In the genomic region with DNA sequence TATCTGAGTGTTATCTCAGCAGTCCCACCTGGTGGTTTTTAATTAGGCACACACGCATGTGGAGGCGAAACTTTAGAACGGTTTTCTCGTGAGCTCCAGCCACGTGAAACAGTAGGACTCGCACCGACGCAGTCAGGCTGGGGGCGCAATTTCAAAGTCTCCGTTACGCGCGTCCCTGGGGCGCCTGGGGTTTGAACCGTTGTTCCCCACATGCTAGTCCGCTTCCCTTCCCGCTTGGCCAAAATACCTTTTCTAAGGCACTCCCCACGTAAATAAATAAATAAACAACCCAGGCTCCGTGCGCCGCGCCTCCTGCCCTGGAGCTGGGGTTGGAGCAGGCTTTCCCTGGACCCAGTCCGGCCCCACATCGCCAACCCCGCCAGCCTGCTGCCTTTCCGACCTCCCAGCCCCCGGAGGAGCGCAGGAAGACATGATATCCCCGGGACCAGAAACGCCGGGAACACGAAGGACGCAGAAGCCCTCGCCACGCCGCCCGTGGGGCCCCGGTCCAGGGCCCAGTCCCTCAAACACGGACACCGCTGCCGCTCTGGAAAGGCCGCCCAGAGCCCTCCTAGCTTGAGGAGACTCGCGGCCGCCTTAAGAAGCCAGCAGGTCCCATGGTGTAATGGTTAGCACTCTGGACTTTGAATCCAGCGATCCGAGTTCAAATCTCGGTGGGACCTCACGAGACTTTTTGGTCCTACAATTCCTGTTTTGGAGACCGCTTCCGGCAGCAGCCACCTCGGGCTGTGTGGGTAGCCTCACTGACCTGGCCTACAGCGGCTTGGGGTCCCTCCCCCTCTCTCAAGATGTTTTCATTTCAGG, we compare ENCODE assay signal across 8 cellular contexts. TPM values are rescaled to one million over a fixed set of nuclear protein-coding genes. Genes with fewer than 3 reads are reported as not detected.
DNase-seq lines count a peak whose midpoint lies in the region; ATAC-seq and TF ChIP-seq lines count a peak whose summit lies in the region.

No MANE protein-coding gene starts in this region.

- H3K27ac Mint-ChIP-seq in activated naive CD8-positive, alpha-beta T cell treated with anti-CD3 and anti-CD28 coated beads, Interleukin-2, amount 50 U/mL, for 24 hours: peak overlapping the region; percentile 96

- H3K4me2 ChIP-seq in SU-DHL-6 (ENCODE audit: low read depth, low read length, poor library complexity, severe bottlenecking): peak overlapping the region; percentile 92

- TF ChIP-seq EP300 in upper lobe of left lung (IDR thresholded peaks at IDR 0.05): peak in 1 of 4 donors; percentile 5

- DNase-seq in NCI-H128 (lab: John Stamatoyannopoulos, UW; ENCODE audit: unreplicated experiment) (peak; percentile 21), heart left ventricle (peak; percentile 88 to 94 (median 91)), pons (ENCODE audit: low spot score) (peak; percentile 93), upper lobe of left lung (peak; percentile 94 to 95)
- peak; percentile 89 for DNase-seq in activated naive CD8-positive, alpha-beta T cell treated with anti-CD3 and anti-CD28 coated beads, Interleukin-2, amount 50 U/mL, for 24 hours

- TF ChIP-seq POLR2A in heart left ventricle (IDR thresholded peaks at IDR 0.05): peak in 1 of 2 donors; percentile 7
- TF ChIP-seq POLR2A in upper lobe of left lung (IDR thresholded peaks at IDR 0.05): peak in 2 of 4 donors; percentile 51 to 52

- intact Hi-C loops in heart left ventricle (cut with DNase I): loop anchor here in 6 of 10 donors (2.0 to 5.0 kb wide), 3 partner anchors 19 to 35 kb away; a partner anchor contains a TSS

- H3K36me3 Mint-ChIP-seq in activated naive CD8-positive, alpha-beta T cell treated with anti-CD3 and anti-CD28 coated beads, Interleukin-2, amount 50 U/mL, for 24 hours (ENCODE audit: low read depth): peaks cover 6% of the 10 kb centered on the region

- H4K20me1 ChIP-seq in SU-DHL-6 (ENCODE audit: low read depth, low read length): no peaks in the 10 kb centered on the region

- H3K9ac ChIP-seq in SU-DHL-6 (ENCODE audit: low read length): peak overlapping the region; percentile 94

- H3K27me3 ChIP-seq in SU-DHL-6 (ENCODE audit: low read length) (no peaks in the 10 kb centered on the region), heart left ventricle (no peaks in the 10 kb centered on the region), upper lobe of left lung (no peaks in the 10 kb centered on the region)

- peaks cover 51% of the 10 kb centered on the region for H3K4me1 Mint-ChIP-seq in activated naive CD8-positive, alpha-beta T cell treated with anti-CD3 and anti-CD28 coated beads, Interleukin-2, amount 50 U/mL, for 24 hours

- peak overlapping the region; percentile 87 for H2AFZ ChIP-seq in SU-DHL-6 (ENCODE audit: low read depth, low read length, severe bottlenecking)

- H3K36me3 ChIP-seq in SU-DHL-6 (ENCODE audit: low read length): no peaks in the 10 kb centered on the region
- H3K36me3 ChIP-seq in heart left ventricle: no peaks in the 10 kb centered on the region
- no peaks in the 10 kb centered on the region for H3K36me3 ChIP-seq in upper lobe of left lung

- H3K4me3 Mint-ChIP-seq in activated naive CD8-positive, alpha-beta T cell treated with anti-CD3 and anti-CD28 coated beads, Interleukin-2, amount 50 U/mL, for 24 hours: peak overlapping the region; percentile 90

- 0 to 1% (median 1%) methylated on average over 46 to 53 of the region's 53 CpGs for WGBS in heart left ventricle, 4 donors
- WGBS in upper lobe of left lung, 2 donors: 0 to 1% methylated on average over 38 to 46 of the region's 53 CpGs

- TF ChIP-seq CTCF in GM12872 (IDR thresholded peaks at IDR 0.05; ENCODE audit: insufficient read depth, low read depth, low read length): peak; percentile 56; the same call in 2 of the 3 replicates
- peak; percentile 23 for TF ChIP-seq CTCF in SU-DHL-6 (IDR thresholded peaks at IDR 0.05; ENCODE audit: insufficient read depth, low read length, poor library complexity, severe bottlenecking)
- TF ChIP-seq CTCF in heart left ventricle (IDR thresholded peaks at IDR 0.05): peak in 9 of 12 donors; percentile 17 to 61 (median 33)
- TF ChIP-seq CTCF in upper lobe of left lung (IDR thresholded peaks at IDR 0.05): peak in 3 of 6 experiments; percentile 24 to 32 (median 26)

- no peaks in the 10 kb centered on the region for H3K9me2 ChIP-seq in SU-DHL-6 (replicated peaks; ENCODE audit: insufficient read depth, low read length)

- H3K27ac ChIP-seq in SU-DHL-6 (ENCODE audit: low read depth, low read length) (peak overlapping the region; percentile 97), heart left ventricle (peak overlapping the region; percentile 92 to 99 (median 98)), upper lobe of left lung (peak overlapping the region; percentile 92 to 99 (median 96))

- H3K9me3 Mint-ChIP-seq in activated naive CD8-positive, alpha-beta T cell treated with anti-CD3 and anti-CD28 coated beads, Interleukin-2, amount 50 U/mL, for 24 hours: no peaks in the 10 kb centered on the region

- no peaks in the 10 kb centered on the region for H3K79me2 ChIP-seq in SU-DHL-6 (ENCODE audit: insufficient read depth, low read length)

- H3K4me3 ChIP-seq in SU-DHL-6 (ENCODE audit: insufficient read depth, low read length, poor library complexity, severe bottlenecking): peak overlapping the region; percentile 72
- peak overlapping the region; percentile 59 to 95 (median 80) for H3K4me3 ChIP-seq in heart left ventricle
- H3K4me3 ChIP-seq in upper lobe of left lung: peak overlapping the region; percentile 37 to 88 (median 75)

- H3F3A ChIP-seq in SU-DHL-6 (ENCODE audit: insufficient read depth): peaks cover 11% of the 10 kb centered on the region

- H3K9me3 ChIP-seq in SU-DHL-6 (ENCODE audit: insufficient read depth, low read length) (no peaks in the 10 kb centered on the region), heart left ventricle (no peaks in the 10 kb centered on the region), upper lobe of left lung (no peaks in the 10 kb centered on the region)

- H3K27me3 Mint-ChIP-seq in activated naive CD8-positive, alpha-beta T cell treated with anti-CD3 and anti-CD28 coated beads, Interleukin-2, amount 50 U/mL, for 24 hours: peaks cover 8% of the 10 kb centered on the region

- ATAC-seq in HG02798 (IDR thresholded peaks at IDR 0.05; ENCODE audit: poor library complexity, unreplicated experiment) (peak; percentile 64), heart left ventricle (peak; percentile 87 to 92 (median 90)), upper lobe of left lung (ENCODE audit: low FRiP score in 2 of 2) (peak; percentile 93 to 95)
- peak; percentile 74 for ATAC-seq in activated naive CD8-positive, alpha-beta T cell treated with anti-CD3 and anti-CD28 coated beads, Interleukin-2, amount 50 U/mL, for 24 hours

- H3K4me1 ChIP-seq in heart left ventricle (peaks cover 0 to 23% (median 3%) of the 10 kb centered on the region in 12 donors), upper lobe of left lung (peaks cover 0 to 13% (median 9%) of the 10 kb centered on the region in 4 donors)

RNA-seq across cellular contexts. Expression of a gene that starts 18.2 kb away (rescaled TPM):
- total RNA-seq in heart left ventricle: 1 to 10 TPM in 8 of 9 donors, under 1 TPM in 1; 0.76 to 4.9 (median 1.2) TPM
- 1 to 10 TPM; 1.8 to 2.6 TPM for polyA plus RNA-seq in heart left ventricle
- total RNA-seq in upper lobe of left lung: 10 to 100 TPM in 3 of 6 donors, 1 to 10 TPM in 3; 1.1 to 22.5 (median 9.9) TPM

RNA-seq across cellular contexts. Expression of a gene that starts 18.4 kb away (rescaled TPM):
- total RNA-seq in heart left ventricle (10 to 100 TPM in 4 of 9 donors, 1 to 10 TPM in 5; 3.3 to 16.1 (median 6.4) TPM), upper lobe of left lung (10 to 100 TPM in 4 of 6 donors, 1 to 10 TPM in 2; 8.5 to 38.4 (median 27.3) TPM)
- polyA plus RNA-seq in heart left ventricle: 1 to 10 TPM; 3.5 to 7.7 TPM

RNA-seq across cellular contexts. Expression of a gene that starts 38.5 kb away (rescaled TPM):
- 1 to 10 TPM in 2 of 9 donors, under 1 TPM in 7; 0.35 to 1.0 (median 0.66) TPM for total RNA-seq in heart left ventricle
- polyA plus RNA-seq in heart left ventricle: 1 to 10 TPM in 1 of 2 donors, under 1 TPM in 1; 0.47 to 1.3 TPM
- total RNA-seq in upper lobe of left lung: 1 to 10 TPM in 4 of 6 donors, under 1 TPM in 1, not detected in 1; 0.30 to 4.7 (median 3.1) TPM

RNA-seq across cellular contexts. Expression of a gene that starts 59.6 kb away (rescaled TPM):
- total RNA-seq in heart left ventricle: under 1 TPM in 2 of 9 donors, not detected in 7; 0.07 to 0.08 TPM
- polyA plus RNA-seq in heart left ventricle: not detected
- total RNA-seq in upper lobe of left lung: 1 to 10 TPM in 1 of 6 donors, under 1 TPM in 5; 0.11 to 1.0 (median 0.16) TPM

Comparison
In these comparisons a context has a peak if more than half of its experiments do, and no peak if none do; other contexts are left out.
1. Peak in every context shown above with its lines: DNase-seq, ATAC-seq, H3K4me3 ChIP-seq and H3K27ac ChIP-seq.
2. DNase-seq: peak in every context shown above with its lines; median percentile 94 in upper lobe of left lung; 93 in pons; 91 in heart left ventricle; 89 in activated naive CD8-positive, alpha-beta T cell treated with anti-CD3 and anti-CD28 coated beads, Interleukin-2, amount 50 U/mL, for 24 hours; 21 in NCI-H128.